In the genomic region with DNA sequence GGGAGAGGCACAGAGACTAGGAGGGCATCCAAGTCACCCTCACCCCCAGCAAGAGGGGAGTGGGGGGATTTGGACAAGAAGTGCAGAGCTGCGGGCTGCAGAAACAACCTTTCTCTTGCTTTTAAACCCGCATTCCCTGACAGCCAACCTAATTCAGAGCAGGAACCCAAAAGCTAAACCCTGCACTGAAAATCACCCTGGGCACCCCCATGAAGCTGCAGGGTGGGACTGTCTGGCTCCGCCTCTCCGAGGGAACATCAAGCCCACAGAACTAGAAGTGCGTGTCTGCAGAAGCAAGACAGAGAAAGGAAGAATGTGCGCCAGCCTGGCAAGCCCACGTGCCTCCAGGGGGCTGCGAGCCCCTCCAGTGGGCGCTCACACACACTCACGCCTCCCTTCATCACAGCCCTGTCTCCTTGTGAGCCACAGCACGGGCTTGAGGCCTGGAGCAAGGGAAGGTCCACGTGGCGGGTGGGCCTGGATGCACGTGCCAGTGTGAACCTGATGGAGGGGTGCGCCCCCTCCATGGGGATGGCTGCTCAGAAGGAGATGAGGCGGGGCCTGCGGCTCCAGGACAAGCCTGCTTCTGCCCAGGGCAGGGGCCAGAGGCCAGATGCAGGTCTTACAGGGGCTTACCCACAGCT, we compare ENCODE assay signal across 8 cellular contexts. TPM values are rescaled to one million over a fixed set of nuclear protein-coding genes. Genes with fewer than 3 reads are reported as not detected.
DNase-seq lines count a peak whose midpoint lies in the region; ATAC-seq and TF ChIP-seq lines count a peak whose summit lies in the region.

No MANE protein-coding gene starts in this region.

- H3K4me1 ChIP-seq in body of pancreas, result peaks cover 83% of the 10 kb centered on the region
- peaks cover 80% of the 10 kb centered on the region for H3K4me1 ChIP-seq in upper lobe of right lung

- peaks cover 55% of the 10 kb centered on the region for H3K4me1 Mint-ChIP-seq in memory B cell

- H3K27me3 ChIP-seq in body of pancreas, result no peaks in the 10 kb centered on the region
- H3K27me3 ChIP-seq in upper lobe of right lung, result no peaks in the 10 kb centered on the region

- intact Hi-C loops in body of pancreas (cut with DNase I), result loop anchor here (5.0 kb wide), 1 partner anchor 45 kb away; no protein-coding TSS in a partner anchor
- intact Hi-C loops in upper lobe of right lung (cut with DNase I), result no loop called here

- no peaks in the 10 kb centered on the region for H3K9me3 Mint-ChIP-seq in memory B cell

- DNase-seq in CD1c-positive myeloid dendritic cell (ENCODE audit: extremely low spot score), result peak; percentile 27
- DNase-seq in LNCaP clone FGC (ENCODE audit: low read depth), result no peak
- DNase-seq in body of pancreas, result no peak
- DNase-seq in memory B cell (ENCODE audit: low spot score in 2 of 2), result no peak
- DNase-seq in upper lobe of right lung, result no peak
- no peak for DNase-seq in DMS 273 treated with DMSO at 0.1 percent for 48 hours (lab: John Stamatoyannopoulos, UW)
- no peak for DNase-seq in GOT3 (lab: John Stamatoyannopoulos, UW)
- DNase-seq in ACHN, result no peak

- H3K4me3 ChIP-seq in LNCaP clone FGC (ENCODE audit: low read depth, low read length) (peak overlapping the region; percentile 18; the same call in 1 of the 2 replicates), body of pancreas (no peak overlapping the region), upper lobe of right lung (peak overlapping the region; percentile 26)

- H3K36me3 Mint-ChIP-seq in memory B cell, result peaks cover 4% of the 10 kb centered on the region

- H3K27ac Mint-ChIP-seq in memory B cell, result peak overlapping the region; percentile 90

- peak overlapping the region; percentile 57 to 78 (median 73) for H3K27ac ChIP-seq in body of pancreas
- H3K27ac ChIP-seq in upper lobe of right lung, result peak overlapping the region; percentile 89

- 52 to 74% methylated on average over 16 to 17 of the region's 17 CpGs for WGBS in body of pancreas, 2 donors

- no peaks in the 10 kb centered on the region for H3K9me3 ChIP-seq in body of pancreas
- no peaks in the 10 kb centered on the region for H3K9me3 ChIP-seq in upper lobe of right lung

- peak overlapping the region; percentile 82 for H3K4me3 Mint-ChIP-seq in memory B cell

- TF ChIP-seq CTCF in LNCaP clone FGC (IDR thresholded peaks at IDR 0.05; ENCODE audit: control insufficient read depth, extremely low read depth, insufficient read depth) (no peak), body of pancreas (IDR thresholded peaks at IDR 0.05) (no peak), upper lobe of right lung (IDR thresholded peaks at IDR 0.05) (no peak)

- H3K36me3 ChIP-seq in body of pancreas (replicated peaks in 1 of 2; ENCODE audit: insufficient read depth in 1 of 2, low read depth in 2 of 2), result peaks cover 0 to 2% of the 10 kb centered on the region in 2 donors
- peaks cover 28% of the 10 kb centered on the region for H3K36me3 ChIP-seq in upper lobe of right lung

- TF ChIP-seq POLR2A in body of pancreas (IDR thresholded peaks at IDR 0.05), result no peak

- no peak for ATAC-seq in body of pancreas
- peak; percentile 30 for ATAC-seq in memory B cell (ENCODE audit: low read depth)
- no peak for ATAC-seq in upper lobe of right lung

- no peaks in the 10 kb centered on the region for H3K27me3 Mint-ChIP-seq in memory B cell

- in situ Hi-C loops in ACHN (cut with HindIII; ENCODE audit: low pct_ligation_motif_present, low pct_unique_long_range_greater_than_20kb, low sequenced_read_pairs), result no loop called here

RNA-seq across cellular contexts. Expression of gene PNMA1, which starts 27.8 kb away (rescaled TPM):
- total RNA-seq in body of pancreas (1 to 10 TPM; 5.7 to 6.9 TPM), upper lobe of right lung (22.0 TPM)

Comparison
In these comparisons a context has a peak if more than half of its experiments do, and no peak if none do; other contexts are left out.
1. H3K4me3 ChIP-seq: peak in LNCaP clone FGC (single experiment) and upper lobe of right lung (single experiment); none in body of pancreas (0 of 2).